In the genomic region with DNA sequence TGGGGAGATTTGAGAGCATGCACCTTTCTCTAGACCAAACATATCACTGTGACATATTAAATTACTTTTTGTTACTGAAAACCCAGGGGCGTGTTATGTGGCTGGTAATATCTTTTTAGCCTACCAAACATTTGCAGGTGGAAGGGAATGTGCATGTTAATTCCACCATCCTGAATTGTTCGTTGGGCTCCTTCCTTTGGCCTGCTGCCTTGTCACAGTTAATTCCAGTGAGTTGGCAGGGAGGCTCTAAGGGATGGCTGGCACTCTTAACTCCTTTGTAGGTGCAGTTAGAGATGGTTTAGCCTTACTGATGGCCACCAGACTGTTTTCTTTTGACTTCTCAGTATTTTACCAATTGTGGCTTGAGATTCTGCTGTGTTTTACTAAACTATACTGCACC, we compare ENCODE assay signal across 10 cellular contexts.
DNase-seq lines count a peak whose midpoint lies in the region; ATAC-seq and TF ChIP-seq lines count a peak whose summit lies in the region.
"Had no signal": no experiment of that assay in that cellular context is flagged by ENCODE, and none has a peak within 500 bp of the region (broad histone marks: within the 10 kb centered on the region; RNA-seq: fewer than 3 reads in every experiment).

No MANE protein-coding gene starts in this region.

- H3K9me3 Mint-ChIP-seq in neural progenitor cell, result no peaks in the 10 kb centered on the region

- peaks cover 86% of the 10 kb centered on the region for H3K79me2 ChIP-seq in neural progenitor cell (ENCODE audit: low read depth)

- no peak for TF ChIP-seq CTCF in cardiac muscle cell (IDR thresholded peaks at IDR 0.05; ENCODE audit: low read depth, low read length)
- no peak for TF ChIP-seq CTCF in neural progenitor cell (IDR thresholded peaks at IDR 0.05)
- no peak for TF ChIP-seq CTCF in ascending aorta (IDR thresholded peaks at IDR 0.05)

- no peak overlapping the region for H3K14ac ChIP-seq in neuronal stem cell (ENCODE audit: low read length)

- no peak overlapping the region for H2BK120ac ChIP-seq in neuronal stem cell (ENCODE audit: low read depth, low read length)

- H3K27me3 ChIP-seq in cardiac muscle cell (no peaks in the 10 kb centered on the region), neural progenitor cell (no peaks in the 10 kb centered on the region), neuronal stem cell (ENCODE audit: control insufficient read depth in 3 of 3, insufficient read depth in 3 of 3, low read depth in 1 of 3, low read length in 3 of 3) (no peaks in the 10 kb centered on the region), ascending aorta (no peaks in the 10 kb centered on the region)

- H3K36me3 ChIP-seq in cardiac muscle cell (no peaks in the 10 kb centered on the region), neural progenitor cell (no peaks in the 10 kb centered on the region), neuronal stem cell (replicated peaks in 1 of 2; ENCODE audit: control insufficient read depth in 2 of 2, insufficient read depth in 2 of 2, low read length in 2 of 2) (no peaks in the 10 kb centered on the region), ascending aorta (no peaks in the 10 kb centered on the region)

- H3K9ac ChIP-seq in neural progenitor cell (no peak overlapping the region), neuronal stem cell (ENCODE audit: low read depth, low read length, poor library complexity) (no peak overlapping the region)

- H3K4me3 ChIP-seq in cardiac muscle cell (no peak overlapping the region), neural progenitor cell (no peak overlapping the region), neuronal stem cell (ENCODE audit: low read length in 2 of 2) (no peak overlapping the region), ascending aorta (no peak overlapping the region)

- peak overlapping the region; percentile 46 for H3K27ac Mint-ChIP-seq in T-helper 17 cell
- no peak overlapping the region for H3K27ac Mint-ChIP-seq in neural progenitor cell

- H3K4me1 ChIP-seq in cardiac muscle cell (ENCODE audit: low read depth) (peaks cover 36% of the 10 kb centered on the region), neural progenitor cell (peaks cover 44% of the 10 kb centered on the region), neuronal stem cell (ENCODE audit: control insufficient read depth in 2 of 2, insufficient read depth in 1 of 2, low read depth in 1 of 2, low read length in 2 of 2) (peaks cover 5 to 12% of the 10 kb centered on the region in 2 donors), ascending aorta (peaks cover 0 to 37% of the 10 kb centered on the region in 2 donors)

- H2AK5ac ChIP-seq in neuronal stem cell (ENCODE audit: low read depth, low read length), result no peak overlapping the region

- H3K79me1 ChIP-seq in neuronal stem cell (ENCODE audit: low read depth, low read length), result peaks cover 1% of the 10 kb centered on the region

- H2AFZ ChIP-seq in neural progenitor cell (replicated peaks), result no peak overlapping the region
- no peak overlapping the region for H2AFZ ChIP-seq in neuronal stem cell (ENCODE audit: low read length)

- WGBS in neuronal stem cell (ENCODE audit: extremely low coverage in 2 of 2, insufficient read length in 2 of 2, insufficient replicate concordance in 1 of 2), 2 donors, result no CpG with 5 or more reads among the region's 2 CpGs

- ATAC-seq in T-helper 17 cell (no peak), HG03108 (IDR thresholded peaks at IDR 0.05; ENCODE audit: unreplicated experiment) (no peak)

- H3K4me2 ChIP-seq in neural progenitor cell (peak overlapping the region; percentile 33), neuronal stem cell (ENCODE audit: insufficient read depth, low read length, poor library complexity, severe bottlenecking) (no peak overlapping the region)

- no peak overlapping the region for H4K91ac ChIP-seq in neuronal stem cell (ENCODE audit: low read depth, low read length, poor library complexity)

- H3K4me1 Mint-ChIP-seq in T-helper 17 cell (peaks cover 27% of the 10 kb centered on the region), neural progenitor cell (peaks cover 16% of the 10 kb centered on the region)

- no peaks in the 10 kb centered on the region for H3K9me3 ChIP-seq in T-helper 17 cell (ENCODE audit: control insufficient read depth, low read length, poor library complexity, severe bottlenecking)
- no peaks in the 10 kb centered on the region for H3K9me3 ChIP-seq in cardiac muscle cell (ENCODE audit: low read depth)
- no peaks in the 10 kb centered on the region for H3K9me3 ChIP-seq in neural progenitor cell (ENCODE audit: low read depth)
- no peaks in the 10 kb centered on the region for H3K9me3 ChIP-seq in neuronal stem cell (replicated peaks in 1 of 2; ENCODE audit: control insufficient read depth in 2 of 2, insufficient read depth in 1 of 2, low read depth in 1 of 2, low read length in 2 of 2)
- no peaks in the 10 kb centered on the region for H3K9me3 ChIP-seq in ascending aorta

- H2BK12ac ChIP-seq in neuronal stem cell (ENCODE audit: low read length), result no peak overlapping the region

- no peak overlapping the region for H3K18ac ChIP-seq in neuronal stem cell (ENCODE audit: low read length)

- H3F3A ChIP-seq in neural progenitor cell (ENCODE audit: low read depth), result peaks cover 22% of the 10 kb centered on the region

- peak; percentile 46 for DNase-seq in Ammon's horn (ENCODE audit: low spot score)
- no peak for DNase-seq in T-helper 17 cell
- DNase-seq in cardiac muscle cell (ENCODE audit: low read depth in 1 of 2, low spot score in 1 of 2), result peak in 1 of 2 donors; percentile 17
- DNase-seq in neural progenitor cell (ENCODE audit: low spot score), result peak; percentile 47
- DNase-seq in A172 (ENCODE audit: low spot score), result no peak
- DNase-seq in neuronal stem cell (ENCODE audit: low spot score), result no peak
- no peak for DNase-seq in ascending aorta (ENCODE audit: low spot score in 2 of 2)
- DNase-seq: aorta; stimulated activated CD8-positive, alpha-beta memory T cell treated with anti-CD3 and anti-CD28 coated beads, Interleukin-4, amount 100 ng/mL, for 48 hours had no signal

- H4K8ac ChIP-seq in neuronal stem cell (ENCODE audit: low read depth, low read length), result no peak overlapping the region

- H3K36me3 Mint-ChIP-seq in T-helper 17 cell (ENCODE audit: low read depth), result no peaks in the 10 kb centered on the region
- H3K36me3 Mint-ChIP-seq in neural progenitor cell, result peaks cover 3% of the 10 kb centered on the region

- no peak overlapping the region for H2BK15ac ChIP-seq in neuronal stem cell (ENCODE audit: low read length)

- intact Hi-C loops in ascending aorta (cut with DNase I), result no loop called here

- peak overlapping the region; percentile 46 for H3K27ac ChIP-seq in cardiac muscle cell
- peak overlapping the region; percentile 86 for H3K27ac ChIP-seq in neural progenitor cell
- no peak overlapping the region for H3K27ac ChIP-seq in neuronal stem cell (replicated peaks; ENCODE audit: low read length)
- H3K27ac ChIP-seq in ascending aorta, result no peak overlapping the region

- no peaks in the 10 kb centered on the region for H3K27me3 Mint-ChIP-seq in T-helper 17 cell
- H3K27me3 Mint-ChIP-seq in neural progenitor cell (ENCODE audit: insufficient read depth, low read depth), result peaks cover 2% of the 10 kb centered on the region

- H2BK5ac ChIP-seq in neuronal stem cell (ENCODE audit: low read length), result no peak overlapping the region

- no peak overlapping the region for H3K23ac ChIP-seq in neuronal stem cell (ENCODE audit: low read depth, low read length, poor library complexity)

- H3K4me3 Mint-ChIP-seq in T-helper 17 cell (no peak overlapping the region), neural progenitor cell (no peak overlapping the region)

- H3K4ac ChIP-seq in neuronal stem cell (ENCODE audit: low read length), result no peak overlapping the region

- peaks cover 17% of the 10 kb centered on the region for H4K20me1 ChIP-seq in neural progenitor cell (ENCODE audit: low read depth)

Comparison
In these comparisons a context has a peak if more than half of its experiments do, and no peak if none do; other contexts are left out.
1. DNase-seq: peak in Ammon's horn (single experiment) and neural progenitor cell (single experiment); none in T-helper 17 cell (0 of 3), A172 (single experiment), neuronal stem cell (single experiment) and ascending aorta (0 of 2).
2. H3K27ac ChIP-seq: peak in cardiac muscle cell (single experiment) and neural progenitor cell (single experiment); none in neuronal stem cell (single experiment) and ascending aorta (0 of 2).